ENCODE assay signal across 8 cellular contexts in genomic region chr6:21164768-21165326, GRCh38.
DNase-seq lines count a peak whose midpoint lies in the region; ATAC-seq, FAIRE-seq and TF ChIP-seq lines count a peak whose summit lies in the region.

No MANE protein-coding gene starts in this region.

- H3K4me3 ChIP-seq in choroid plexus epithelial cell (ENCODE audit: low read depth, low read length): no peak overlapping the region
- no peak overlapping the region for H3K4me3 ChIP-seq in GM23248

- no peaks in the 10 kb centered on the region for H3K9me2 ChIP-seq in GM23248 (ENCODE audit: insufficient read depth)

- no peak for TF ChIP-seq CTCF in choroid plexus epithelial cell (conservative IDR thresholded peaks at IDR 0.05; ENCODE audit: low read depth, low read length)

- no peaks in the 10 kb centered on the region for H3K79me2 ChIP-seq in GM23248 (ENCODE audit: insufficient read depth)

- in situ Hi-C loops in GM23248 (cut with MboI): no loop called here

- H3K9me3 Mint-ChIP-seq in T-cell: no peaks in the 10 kb centered on the region

- ATAC-seq in GM21367 (IDR thresholded peaks at IDR 0.05; ENCODE audit: unreplicated experiment): peak; percentile 70
- ATAC-seq in HG03457 (IDR thresholded peaks at IDR 0.05; ENCODE audit: unreplicated experiment): peak; percentile 64
- ATAC-seq in T-cell (replicated peaks in 1 of 4): no peak
- ATAC-seq in Right ventricle myocardium superior (ENCODE audit: poor library complexity): no peak

- no peak overlapping the region for H3K4me3 Mint-ChIP-seq in T-cell

- H3K27ac Mint-ChIP-seq in T-cell: no peak overlapping the region

- peak; percentile 70 for FAIRE-seq in GM12892 (lab: Jason Lieb, UNC)

- no peak overlapping the region for H3K27ac ChIP-seq in GM23248

- H3K27me3 ChIP-seq in GM23248 (replicated peaks; ENCODE audit: insufficient read depth): no peaks in the 10 kb centered on the region

- no peaks in the 10 kb centered on the region for H3K36me3 ChIP-seq in GM23248 (ENCODE audit: low read depth)

- peaks cover 38% of the 10 kb centered on the region for H3K36me3 Mint-ChIP-seq in T-cell

- no peak overlapping the region for H2AFZ ChIP-seq in GM23248

- no peaks in the 10 kb centered on the region for H3K4me1 ChIP-seq in GM23248 (ENCODE audit: insufficient read depth)

- CTCF ChIA-PET in T-cell (lab: Charles Lee): no interaction called here

- no peak overlapping the region for H3K4me2 ChIP-seq in GM23248 (ENCODE audit: unreplicated experiment)

- TF ChIP-seq POLR2A in GM12892 (IDR thresholded peaks at IDR 0.05; ENCODE audit: low read depth, low read length): no peak

- POLR2A ChIA-PET in T-cell (lab: Charles Lee): no interaction called here

- H3K4me1 Mint-ChIP-seq in T-cell: peaks cover 17 to 35% (median 22%) of the 10 kb centered on the region in 3 donors

- no peak overlapping the region for H3K9ac ChIP-seq in GM23248

- no peaks in the 10 kb centered on the region for H3F3A ChIP-seq in GM23248 (ENCODE audit: insufficient read depth)

- H4K20me1 ChIP-seq in GM23248 (ENCODE audit: insufficient read depth): no peaks in the 10 kb centered on the region

- no peak for DNase-seq in GM12892 (ENCODE audit: insufficient read length)
- peak; percentile 65 for DNase-seq in choroid plexus epithelial cell (ENCODE audit: low read depth)
- no peak for DNase-seq in stimulated activated CD4-positive, alpha-beta T cell treated with anti-CD3 and anti-CD28 coated beads, Interleukin-12 subunit alpha, Interleukin-12 subunit beta, amount 100 ng/mL, for 4 hours
- DNase-seq in T-cell: no peak
- no peak for DNase-seq in GM23248
- no peak for DNase-seq in Right ventricle myocardium superior

- intact Hi-C loops in Right ventricle myocardium superior (cut with DNase I): no loop called here

- H3K27me3 Mint-ChIP-seq in T-cell: no peaks in the 10 kb centered on the region

- 73% methylated on average over 2 of the region's 2 CpGs for WGBS in GM23248 (ENCODE audit: low coverage in 1 of 2, low lambda C conversion rate in 2 of 2, missing lambda C conversion rate in 2 of 2), 2 experiments

- H3K9me3 ChIP-seq in GM23248 (ENCODE audit: low read depth): no peaks in the 10 kb centered on the region

Comparison
In these comparisons a context has a peak if more than half of its experiments do, and no peak if none do; other contexts are left out.
1. ATAC-seq: peak in GM21367 (single experiment) and HG03457 (single experiment); none in T-cell (0 of 4) and Right ventricle myocardium superior (single experiment).